Comparison of ENCODE assay signal across 1 cellular context in the genomic region with DNA sequence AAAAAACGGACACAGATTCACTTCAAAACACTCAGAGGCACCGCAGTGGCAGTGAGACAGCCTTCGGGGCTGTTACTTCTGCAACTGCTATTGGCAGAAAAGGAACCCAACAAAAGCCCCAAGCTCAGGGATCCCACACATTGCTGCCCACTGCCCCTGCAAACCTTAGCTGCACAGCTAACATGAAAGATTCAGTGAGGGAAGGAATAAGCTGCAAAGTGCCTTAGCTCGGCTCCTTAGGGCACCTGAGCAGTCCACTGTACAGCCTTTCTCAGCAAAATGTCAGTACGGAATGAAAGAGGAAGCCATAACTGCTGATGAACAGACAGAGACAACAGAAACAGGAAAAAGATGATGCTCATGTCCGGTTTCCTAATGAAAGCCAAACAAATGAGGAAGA.
TF ChIP-seq lines count a peak whose summit lies in the region.

No MANE protein-coding gene starts in this region.

TF ChIP-seq in SK-N-SH, 30 proteins besides CTCF, POLR2A, EP300 and RAD21:
- TF ChIP-seq, protein P1, sequence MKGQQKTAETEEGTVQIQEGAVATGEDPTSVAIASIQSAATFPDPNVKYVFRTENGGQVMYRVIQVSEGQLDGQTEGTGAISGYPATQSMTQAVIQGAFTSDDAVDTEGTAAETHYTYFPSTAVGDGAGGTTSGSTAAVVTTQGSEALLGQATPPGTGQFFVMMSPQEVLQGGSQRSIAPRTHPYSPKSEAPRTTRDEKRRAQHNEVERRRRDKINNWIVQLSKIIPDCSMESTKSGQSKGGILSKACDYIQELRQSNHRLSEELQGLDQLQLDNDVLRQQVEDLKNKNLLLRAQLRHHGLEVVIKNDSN (IDR thresholded peaks at IDR 0.05; ENCODE audit: borderline replicate concordance, low read depth) = no peak
- TF ChIP-seq RFX5 (IDR thresholded peaks at IDR 0.05; ENCODE audit: low read length) = no peak
- no peak for TF ChIP-seq CHD2 (IDR thresholded peaks at IDR 0.05; ENCODE audit: low read length, partially characterized antibody)
- TF ChIP-seq, protein P2, sequence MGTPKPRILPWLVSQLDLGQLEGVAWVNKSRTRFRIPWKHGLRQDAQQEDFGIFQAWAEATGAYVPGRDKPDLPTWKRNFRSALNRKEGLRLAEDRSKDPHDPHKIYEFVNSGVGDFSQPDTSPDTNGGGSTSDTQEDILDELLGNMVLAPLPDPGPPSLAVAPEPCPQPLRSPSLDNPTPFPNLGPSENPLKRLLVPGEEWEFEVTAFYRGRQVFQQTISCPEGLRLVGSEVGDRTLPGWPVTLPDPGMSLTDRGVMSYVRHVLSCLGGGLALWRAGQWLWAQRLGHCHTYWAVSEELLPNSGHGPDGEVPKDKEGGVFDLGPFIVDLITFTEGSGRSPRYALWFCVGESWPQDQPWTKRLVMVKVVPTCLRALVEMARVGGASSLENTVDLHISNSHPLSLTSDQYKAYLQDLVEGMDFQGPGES (IDR thresholded peaks at IDR 0.05; ENCODE audit: low read depth, low read length) = no peak
